ENCODE assay signal across 20 cellular contexts in genomic region chr5:61702784-61703183, GRCh38.
DNase-seq lines count a peak whose midpoint lies in the region; ATAC-seq and TF ChIP-seq lines count a peak whose summit lies in the region.
"Had no signal": no experiment of that assay in that cellular context is flagged by ENCODE, and none has a peak within 500 bp of the region (broad histone marks: within the 10 kb centered on the region; RNA-seq: fewer than 3 reads in every experiment).

No MANE protein-coding gene starts in this region.

- H3K4me2 ChIP-seq in BLaER1 treated with 17β-estradiol and CSF1 and Interleukin-3, amounts not matched to agents 10 nM and 100 nM = peak overlapping the region; percentile 28 to 84 (median 57); a peak in 20 of 22 replicates

- H3K27me3 Mint-ChIP-seq in CD4-positive, alpha-beta memory T cell = peaks cover 6 to 12% of the 10 kb centered on the region in 2 donors

- intact Hi-C loops in transverse colon (cut with DNase I; ENCODE audit: low total_unique reads) = no loop called here
- intact Hi-C loops in CD4-positive, alpha-beta memory T cell (cut with micrococcal nuclease) = no loop called here

- TF ChIP-seq EP300 in transverse colon (IDR thresholded peaks at IDR 0.05; ENCODE audit: low read depth) = no peak

- H3K4me3 ChIP-seq in BLaER1 treated with 17β-estradiol and CSF1 and Interleukin-3, amounts not matched to agents 10 nM and 100 nM = no peak overlapping the region
- H3K4me3 ChIP-seq in transverse colon = no peak overlapping the region
- H3K4me3 ChIP-seq in CD4-positive, alpha-beta memory T cell (ENCODE audit: low read length in 2 of 2) = no peak overlapping the region
- H3K4me3 ChIP-seq: colonic mucosa, heart right ventricle had no signal

- H3K4me1 ChIP-seq in BLaER1 treated with 17β-estradiol and CSF1 and Interleukin-3, amounts not matched to agents 10 nM and 100 nM = peaks cover 38 to 79% (median 66%) of the 10 kb centered on the region in 10 experiments
- no peaks in the 10 kb centered on the region for H3K4me1 ChIP-seq in transverse colon
- H3K4me1 ChIP-seq in CD4-positive, alpha-beta memory T cell (ENCODE audit: insufficient read depth, low read length) = no peaks in the 10 kb centered on the region
- H3K4me1 ChIP-seq: colonic mucosa had no signal

- H3K27me3 ChIP-seq in BLaER1 treated with 17β-estradiol and CSF1 and Interleukin-3, amounts not matched to agents 10 nM and 100 nM = no peaks in the 10 kb centered on the region
- H3K27me3 ChIP-seq in transverse colon = no peaks in the 10 kb centered on the region
- H3K27me3 ChIP-seq in CD4-positive, alpha-beta memory T cell (ENCODE audit: insufficient read depth, low read length) = no peaks in the 10 kb centered on the region
- H3K27me3 ChIP-seq: colonic mucosa, heart right ventricle had no signal

- no peak overlapping the region for H3K27ac Mint-ChIP-seq in CD4-positive, alpha-beta memory T cell
- H3K27ac Mint-ChIP-seq: activated T-helper 1 cell treated with anti-CD3 and anti-CD28 coated beads, Interleukin-12 subunit alpha, Interleukin-12 subunit beta, Interleukin-2, Interleukin-4 antibody, amounts not matched to agents 30 ng/mL and 10 ng/mL and 1 ng/mL, durations not matched to agents 14 hours and 24 hours and 36 hours; progenitor cell of endocrine pancreas had no signal

- CTCF ChIA-PET in CD4-positive, alpha-beta memory T cell (lab: Charles Lee; ENCODE audit: partially characterized antibody) = no interaction called here

- no peaks in the 10 kb centered on the region for H4K20me1 ChIP-seq in BLaER1 treated with 17β-estradiol and CSF1 and Interleukin-3, amounts not matched to agents 10 nM and 100 nM

- POLR2A ChIA-PET in CD4-positive, alpha-beta memory T cell (lab: Charles Lee; ENCODE audit: partially characterized antibody) = no interaction called here

- ATAC-seq in GM19463 (IDR thresholded peaks at IDR 0.05; ENCODE audit: unreplicated experiment) (peak; percentile 1), HG02852 (IDR thresholded peaks at IDR 0.05; ENCODE audit: unreplicated experiment) (peak; percentile 18)
- ATAC-seq: heart right ventricle had no signal

- H3K36me3 Mint-ChIP-seq in CD4-positive, alpha-beta memory T cell = no peaks in the 10 kb centered on the region

- in situ Hi-C loops in transverse colon (cut with MboI; ENCODE audit: low pct_ligation_motif_present in 1 of 4, low pct_unique_long_range_greater_than_20kb in 1 of 4, low sequenced_read_pairs in 3 of 4) = no loop called here

- DNase-seq in OCI-M1 (lab: John Stamatoyannopoulos, UW) (peak; percentile 14), transverse colon (no peak), NCI-H748 (lab: John Stamatoyannopoulos, UW; ENCODE audit: unreplicated experiment) (no peak)
- DNase-seq in activated CD4-positive, alpha-beta T cell treated with anti-CD3 and anti-CD28 coated beads for 4 hours = no peak
- no peak for DNase-seq in CD4-positive, alpha-beta memory T cell
- DNase-seq: activated CD4-positive, alpha-beta T cell treated with anti-CD3 and anti-CD28 coated beads for 48 hours; amniotic stem cell; colonic mucosa; heart right ventricle; NCI-H1930; NCI-H774; stimulated activated CD4-positive, alpha-beta T cell treated with anti-CD3 and anti-CD28 coated beads, Interleukin-12 subunit alpha, Interleukin-12 subunit beta, amount 100 ng/mL, for 4 hours; T-helper 2 cell had no signal

- TF ChIP-seq CTCF in transverse colon (IDR thresholded peaks at IDR 0.05) = no peak

- no peaks in the 10 kb centered on the region for H3K4me1 Mint-ChIP-seq in CD4-positive, alpha-beta memory T cell

- H3K9me3 Mint-ChIP-seq in CD4-positive, alpha-beta memory T cell = peaks cover 0 to 2% (median 0%) of the 10 kb centered on the region in 8 donors
- H3K9me3 Mint-ChIP-seq: activated T-helper 1 cell treated with anti-CD3 and anti-CD28 coated beads, Interleukin-12 subunit alpha, Interleukin-12 subunit beta, Interleukin-2, Interleukin-4 antibody, amounts not matched to agents 30 ng/mL and 10 ng/mL and 1 ng/mL, durations not matched to agents 14 hours and 24 hours and 36 hours had no signal

- WGBS in transverse colon (ENCODE audit: low coverage in 1 of 2), 2 donors = 77 to 100% methylated on average over 1 to 2 of the region's 2 CpGs

- TF ChIP-seq POLR2A in transverse colon (IDR thresholded peaks at IDR 0.05) = no peak

- H3K36me3 ChIP-seq in BLaER1 treated with 17β-estradiol and CSF1 and Interleukin-3, amounts not matched to agents 10 nM and 100 nM = no peaks in the 10 kb centered on the region
- H3K36me3 ChIP-seq in transverse colon = no peaks in the 10 kb centered on the region
- H3K36me3 ChIP-seq in CD4-positive, alpha-beta memory T cell (ENCODE audit: insufficient read depth, low read length) = no peaks in the 10 kb centered on the region
- H3K36me3 ChIP-seq: colonic mucosa, heart right ventricle had no signal

- H3K9ac ChIP-seq in BLaER1 treated with 17β-estradiol and CSF1 and Interleukin-3, amounts not matched to agents 10 nM and 100 nM = no peak overlapping the region

- peak overlapping the region in 2 of 11 experiments; percentile 49 to 73; a peak in 3 of 22 replicates for H3K27ac ChIP-seq in BLaER1 treated with 17β-estradiol and CSF1 and Interleukin-3, amounts not matched to agents 10 nM and 100 nM
- H3K27ac ChIP-seq in transverse colon = no peak overlapping the region
- no peak overlapping the region for H3K27ac ChIP-seq in CD4-positive, alpha-beta memory T cell (ENCODE audit: low read depth, low read length)
- H3K27ac ChIP-seq: colonic mucosa, epithelial cell of prostate, heart right ventricle, RWPE1 had no signal

- H3K9me3 ChIP-seq in BLaER1 treated with 17β-estradiol and CSF1 and Interleukin-3, amounts not matched to agents 10 nM and 100 nM (replicated peaks in 1 of 11) = peaks cover 0 to 4% (median 0%) of the 10 kb centered on the region in 11 experiments; a peak in 1 of 22 replicates
- H3K9me3 ChIP-seq in transverse colon = no peaks in the 10 kb centered on the region
- H3K9me3 ChIP-seq in CD4-positive, alpha-beta memory T cell (ENCODE audit: control insufficient read depth in 1 of 2, low read length in 2 of 2) = no peaks in the 10 kb centered on the region
- H3K9me3 ChIP-seq: colonic mucosa, heart right ventricle had no signal

- no peak overlapping the region for H3K4me3 Mint-ChIP-seq in CD4-positive, alpha-beta memory T cell
- H3K4me3 Mint-ChIP-seq: activated T-helper 1 cell treated with anti-CD3 and anti-CD28 coated beads, Interleukin-12 subunit alpha, Interleukin-12 subunit beta, Interleukin-2, Interleukin-4 antibody, amounts not matched to agents 30 ng/mL and 10 ng/mL and 1 ng/mL, durations not matched to agents 14 hours and 24 hours and 36 hours had no signal
